ENCODE assay signal across 8 cellular contexts in genomic region chr4:139455187-139455586, GRCh38. TPM values are rescaled to one million over a fixed set of nuclear protein-coding genes. Genes with fewer than 3 reads are reported as not detected.
DNase-seq lines count a peak whose midpoint lies in the region; ATAC-seq and TF ChIP-seq lines count a peak whose summit lies in the region.

No MANE protein-coding gene starts in this region.

- H3K4me1 ChIP-seq in right lobe of liver (peaks cover 0 to 39% (median 2%) of the 10 kb centered on the region in 4 donors), thymus (ENCODE audit: control insufficient read depth, insufficient read depth, low read length) (peaks cover 13% of the 10 kb centered on the region)

- TF ChIP-seq POLR2A in right lobe of liver (IDR thresholded peaks at IDR 0.05), result no peak

- no peak for DNase-seq in activated T-cell treated with anti-CD3 and anti-CD28 coated beads, Interleukin-2, amount 50 U/mL, for 24 hours
- no peak for DNase-seq in activated T-cell treated with anti-CD3 and anti-CD28 coated beads, Interleukin-2, amount 50 U/mL, for 1 hour
- DNase-seq in activated naive CD8-positive, alpha-beta T cell treated with anti-CD3 and anti-CD28 coated beads for 36 hours, result no peak
- no peak for DNase-seq in right lobe of liver
- no peak for DNase-seq in NAMALWA (ENCODE audit: low spot score)
- DNase-seq in NCI-H1105 (lab: John Stamatoyannopoulos, UW), result no peak

- peak overlapping the region; percentile 91 for H3K27ac Mint-ChIP-seq in activated T-cell treated with anti-CD3 and anti-CD28 coated beads, Interleukin-2, amount 50 U/mL, for 24 hours
- H3K27ac Mint-ChIP-seq in activated naive CD8-positive, alpha-beta T cell treated with anti-CD3 and anti-CD28 coated beads for 36 hours, result no peak overlapping the region

- no peak for TF ChIP-seq CTCF in right lobe of liver (IDR thresholded peaks at IDR 0.05)

- H3K4me1 Mint-ChIP-seq in activated T-cell treated with anti-CD3 and anti-CD28 coated beads, Interleukin-2, amount 50 U/mL, for 24 hours (ENCODE audit: low read depth), result peaks cover 70% of the 10 kb centered on the region
- H3K4me1 Mint-ChIP-seq in activated naive CD8-positive, alpha-beta T cell treated with anti-CD3 and anti-CD28 coated beads for 36 hours, result peaks cover 60% of the 10 kb centered on the region

- H3K36me3 ChIP-seq in right lobe of liver (no peaks in the 10 kb centered on the region), thymus (ENCODE audit: control insufficient read depth, insufficient read depth) (no peaks in the 10 kb centered on the region)

- H3K4me3 Mint-ChIP-seq in activated T-cell treated with anti-CD3 and anti-CD28 coated beads, Interleukin-2, amount 50 U/mL, for 24 hours, result peak overlapping the region; percentile 87
- H3K4me3 Mint-ChIP-seq in activated naive CD8-positive, alpha-beta T cell treated with anti-CD3 and anti-CD28 coated beads for 36 hours, result peak overlapping the region; percentile 95

- no peaks in the 10 kb centered on the region for H3K27me3 Mint-ChIP-seq in activated T-cell treated with anti-CD3 and anti-CD28 coated beads, Interleukin-2, amount 50 U/mL, for 24 hours
- H3K27me3 Mint-ChIP-seq in activated naive CD8-positive, alpha-beta T cell treated with anti-CD3 and anti-CD28 coated beads for 36 hours, result no peaks in the 10 kb centered on the region

- 10% methylated on average over 6 of the region's 6 CpGs for WGBS in right lobe of liver (ENCODE audit: insufficient coverage, low coverage, low lambda C conversion rate, missing lambda C conversion rate)
- 90% methylated on average over 6 of the region's 6 CpGs for WGBS in thymus

- H3K27ac ChIP-seq in right lobe of liver (peak overlapping the region; percentile 90 to 96 (median 94)), thymus (ENCODE audit: low read depth) (no peak overlapping the region)

- intact Hi-C loops in right lobe of liver (cut with DNase I), result loop anchor here in 1 of 2 donors (5.0 kb wide), 1 partner anchor 102 kb away; the partner anchor contains the start of gene SETD7

- H3K27me3 ChIP-seq in right lobe of liver (no peaks in the 10 kb centered on the region), thymus (ENCODE audit: control insufficient read depth, insufficient read depth) (no peaks in the 10 kb centered on the region)

- no peaks in the 10 kb centered on the region for H3K9me3 ChIP-seq in right lobe of liver
- H3K9me3 ChIP-seq in thymus (ENCODE audit: control insufficient read depth), result no peaks in the 10 kb centered on the region

- H3K4me3 ChIP-seq in right lobe of liver, result peak overlapping the region; percentile 50 to 76 (median 76)
- peak overlapping the region; percentile 91 for H3K4me3 ChIP-seq in thymus (ENCODE audit: low read length)

- ATAC-seq in right lobe of liver, result no peak
- no peak for ATAC-seq in HG03378 (IDR thresholded peaks at IDR 0.05; ENCODE audit: unreplicated experiment)

- no peaks in the 10 kb centered on the region for H3K9me3 Mint-ChIP-seq in activated T-cell treated with anti-CD3 and anti-CD28 coated beads, Interleukin-2, amount 50 U/mL, for 24 hours
- H3K9me3 Mint-ChIP-seq in activated naive CD8-positive, alpha-beta T cell treated with anti-CD3 and anti-CD28 coated beads for 36 hours, result no peaks in the 10 kb centered on the region

- peaks cover 30% of the 10 kb centered on the region for H3K36me3 Mint-ChIP-seq in activated T-cell treated with anti-CD3 and anti-CD28 coated beads, Interleukin-2, amount 50 U/mL, for 24 hours (ENCODE audit: low read depth)
- H3K36me3 Mint-ChIP-seq in activated naive CD8-positive, alpha-beta T cell treated with anti-CD3 and anti-CD28 coated beads for 36 hours, result peaks cover 4% of the 10 kb centered on the region

RNA-seq across cellular contexts. Expression of gene RAB33B, which starts 1.3 kb away (rescaled TPM):
- total RNA-seq in activated naive CD8-positive, alpha-beta T cell treated with anti-CD3 and anti-CD28 coated beads for 36 hours, result 1 to 10 TPM; 6.5 to 6.6 TPM
- total RNA-seq in right lobe of liver, result 10 to 100 TPM; 10.9 to 15.1 (median 12.1) TPM
- 6.7 TPM for polyA plus RNA-seq in thymus
